2 cellular contexts compared by ENCODE assay signal in the genomic region with DNA sequence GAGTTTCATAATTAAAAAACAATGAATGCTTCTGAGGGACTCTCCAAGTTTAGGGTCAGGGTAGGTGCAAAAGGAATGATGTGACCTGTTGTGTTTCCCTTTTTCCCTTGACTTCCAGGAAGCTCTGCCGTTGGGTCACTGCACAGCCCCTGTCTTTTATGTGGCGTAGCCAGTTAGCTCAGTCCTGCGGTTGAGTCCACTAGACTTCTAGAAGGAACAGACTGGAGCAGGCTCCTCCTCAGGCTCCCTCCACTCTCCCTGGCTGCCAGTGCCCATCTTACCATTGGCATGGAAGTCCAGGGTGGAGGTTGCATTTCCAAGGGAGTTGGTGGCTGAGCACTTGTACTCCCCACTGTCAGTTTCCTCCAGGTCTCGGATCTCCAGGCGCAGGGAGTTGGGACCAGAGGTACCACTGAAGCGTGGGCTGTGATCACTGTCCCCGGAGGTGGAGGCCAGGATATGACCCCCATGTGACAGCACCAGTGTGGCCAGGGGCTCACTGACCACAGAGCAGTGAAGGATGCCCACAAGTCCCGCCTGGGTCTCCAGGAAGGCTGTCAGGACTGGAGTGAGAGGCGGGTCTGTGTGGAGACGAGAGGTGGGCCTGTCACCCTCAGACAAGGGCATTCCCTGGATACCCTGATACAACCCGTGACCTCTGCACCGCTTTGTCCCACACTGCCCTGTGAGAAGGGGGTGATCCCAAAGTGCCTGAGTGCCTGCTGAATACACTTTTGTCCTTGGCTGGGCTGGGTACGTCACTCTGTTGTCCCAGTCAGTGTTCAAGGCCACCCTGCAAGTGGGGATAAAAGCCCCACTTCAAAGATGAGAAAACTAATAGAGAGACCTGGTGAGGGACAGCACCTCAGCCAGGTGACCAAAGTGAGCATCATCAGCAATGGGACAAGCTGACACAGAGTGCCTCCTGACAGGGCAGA.
TF ChIP-seq lines count a peak whose summit lies in the region.

No MANE protein-coding gene starts in this region.

TF ChIP-seq in SK-N-SH, 30 proteins besides CTCF, POLR2A, EP300 and RAD21:
- no peak for TF ChIP-seq REST (IDR thresholded peaks at IDR 0.05; ENCODE audit: low read depth, low read length)
- no peak for TF ChIP-seq NRF1 (IDR thresholded peaks at IDR 0.05; ENCODE audit: low read depth, low read length)
- TF ChIP-seq SIN3A (IDR thresholded peaks at IDR 0.05; ENCODE audit: borderline replicate concordance, low read depth, low read length) = no peak
- TF ChIP-seq CHD2 (IDR thresholded peaks at IDR 0.05; ENCODE audit: low read length, partially characterized antibody) = no peak
- TF ChIP-seq POLR2AphosphoS5 (IDR thresholded peaks at IDR 0.05; ENCODE audit: low read depth, low read length) = no peak
- no peak for TF ChIP-seq MEF2A (IDR thresholded peaks at IDR 0.05; ENCODE audit: borderline replicate concordance, low read depth)
- TF ChIP-seq RCOR1 (IDR thresholded peaks at IDR 0.05; ENCODE audit: low read length) = no peak
- TF ChIP-seq FOXM1 (IDR thresholded peaks at IDR 0.05; ENCODE audit: low read depth) = no peak
- TF ChIP-seq, protein P1, sequence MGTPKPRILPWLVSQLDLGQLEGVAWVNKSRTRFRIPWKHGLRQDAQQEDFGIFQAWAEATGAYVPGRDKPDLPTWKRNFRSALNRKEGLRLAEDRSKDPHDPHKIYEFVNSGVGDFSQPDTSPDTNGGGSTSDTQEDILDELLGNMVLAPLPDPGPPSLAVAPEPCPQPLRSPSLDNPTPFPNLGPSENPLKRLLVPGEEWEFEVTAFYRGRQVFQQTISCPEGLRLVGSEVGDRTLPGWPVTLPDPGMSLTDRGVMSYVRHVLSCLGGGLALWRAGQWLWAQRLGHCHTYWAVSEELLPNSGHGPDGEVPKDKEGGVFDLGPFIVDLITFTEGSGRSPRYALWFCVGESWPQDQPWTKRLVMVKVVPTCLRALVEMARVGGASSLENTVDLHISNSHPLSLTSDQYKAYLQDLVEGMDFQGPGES (IDR thresholded peaks at IDR 0.05; ENCODE audit: low read depth, low read length) = no peak
- TF ChIP-seq MAX (IDR thresholded peaks at IDR 0.05; ENCODE audit: low read depth) = no peak
TF ChIP-seq in SK-N-SH: peak in this region for 0.

TF ChIP-seq in SK-N-SH treated with all-trans-retinoic acid at 6 μM for 48 hours, 23 proteins besides CTCF, POLR2A, EP300 and RAD21:
- TF ChIP-seq TCF4 (CRISPR knock-in tag; IDR thresholded peaks at IDR 0.05; ENCODE audit: borderline replicate concordance) = no peak
- no peak for TF ChIP-seq ARNTL (CRISPR knock-in tag; IDR thresholded peaks at IDR 0.05; ENCODE audit: borderline replicate concordance, low read depth)
- no peak for TF ChIP-seq CSDC2 (CRISPR knock-in tag; IDR thresholded peaks at IDR 0.05)
- no peak for TF ChIP-seq PPARA (CRISPR knock-in tag; IDR thresholded peaks at IDR 0.05; ENCODE audit: borderline replicate concordance)
- TF ChIP-seq TOX (CRISPR knock-in tag; IDR thresholded peaks at IDR 0.05; ENCODE audit: borderline replicate concordance) = no peak
- no peak for TF ChIP-seq RARB (CRISPR knock-in tag; IDR thresholded peaks at IDR 0.05)
- TF ChIP-seq ZFP3 (CRISPR knock-in tag; IDR thresholded peaks at IDR 0.05) = no peak
- TF ChIP-seq BACH2 (CRISPR knock-in tag; IDR thresholded peaks at IDR 0.05; ENCODE audit: borderline replicate concordance) = no peak
- TF ChIP-seq, protein P2, sequence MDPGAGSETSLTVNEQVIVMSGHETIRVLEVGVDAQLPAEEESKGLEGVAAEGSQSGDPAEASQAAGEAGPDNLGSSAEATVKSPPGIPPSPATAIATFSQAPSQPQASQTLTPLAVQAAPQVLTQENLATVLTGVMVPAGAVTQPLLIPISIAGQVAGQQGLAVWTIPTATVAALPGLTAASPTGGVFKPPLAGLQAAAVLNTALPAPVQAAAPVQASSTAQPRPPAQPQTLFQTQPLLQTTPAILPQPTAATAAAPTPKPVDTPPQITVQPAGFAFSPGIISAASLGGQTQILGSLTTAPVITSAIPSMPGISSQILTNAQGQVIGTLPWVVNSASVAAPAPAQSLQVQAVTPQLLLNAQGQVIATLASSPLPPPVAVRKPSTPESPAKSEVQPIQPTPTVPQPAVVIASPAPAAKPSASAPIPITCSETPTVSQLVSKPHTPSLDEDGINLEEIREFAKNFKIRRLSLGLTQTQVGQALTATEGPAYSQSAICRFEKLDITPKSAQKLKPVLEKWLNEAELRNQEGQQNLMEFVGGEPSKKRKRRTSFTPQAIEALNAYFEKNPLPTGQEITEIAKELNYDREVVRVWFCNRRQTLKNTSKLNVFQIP (CRISPR knock-in tag; IDR thresholded peaks at IDR 0.05; ENCODE audit: borderline replicate concordance, low read depth) = no peak
- TF ChIP-seq, protein P3, sequence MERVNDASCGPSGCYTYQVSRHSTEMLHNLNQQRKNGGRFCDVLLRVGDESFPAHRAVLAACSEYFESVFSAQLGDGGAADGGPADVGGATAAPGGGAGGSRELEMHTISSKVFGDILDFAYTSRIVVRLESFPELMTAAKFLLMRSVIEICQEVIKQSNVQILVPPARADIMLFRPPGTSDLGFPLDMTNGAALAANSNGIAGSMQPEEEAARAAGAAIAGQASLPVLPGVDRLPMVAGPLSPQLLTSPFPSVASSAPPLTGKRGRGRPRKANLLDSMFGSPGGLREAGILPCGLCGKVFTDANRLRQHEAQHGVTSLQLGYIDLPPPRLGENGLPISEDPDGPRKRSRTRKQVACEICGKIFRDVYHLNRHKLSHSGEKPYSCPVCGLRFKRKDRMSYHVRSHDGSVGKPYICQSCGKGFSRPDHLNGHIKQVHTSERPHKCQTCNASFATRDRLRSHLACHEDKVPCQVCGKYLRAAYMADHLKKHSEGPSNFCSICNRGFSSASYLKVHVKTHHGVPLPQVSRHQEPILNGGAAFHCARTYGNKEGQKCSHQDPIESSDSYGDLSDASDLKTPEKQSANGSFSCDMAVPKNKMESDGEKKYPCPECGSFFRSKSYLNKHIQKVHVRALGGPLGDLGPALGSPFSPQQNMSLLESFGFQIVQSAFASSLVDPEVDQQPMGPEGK (CRISPR knock-in tag; IDR thresholded peaks at IDR 0.05; ENCODE audit: borderline replicate concordance) = no peak
- TF ChIP-seq GLIS3 (CRISPR knock-in tag; IDR thresholded peaks at IDR 0.05) = no peak
- no peak for TF ChIP-seq OSR1 (CRISPR knock-in tag; IDR thresholded peaks at IDR 0.05)
- TF ChIP-seq TSHZ2 (CRISPR knock-in tag; IDR thresholded peaks at IDR 0.05) = no peak
- no peak for TF ChIP-seq ISL1 (CRISPR knock-in tag; IDR thresholded peaks at IDR 0.05)
- TF ChIP-seq ZFP30 (CRISPR knock-in tag; IDR thresholded peaks at IDR 0.05) = no peak
